Comparison of ENCODE assay signal across 8 cellular contexts in genomic region chr3:51498871-51499790, GRCh38. TPM values are rescaled to one million over a fixed set of nuclear protein-coding genes. Genes with fewer than 3 reads are reported as not detected.
DNase-seq lines count a peak whose midpoint lies in the region; ATAC-seq and TF ChIP-seq lines count a peak whose summit lies in the region.

No MANE protein-coding gene starts in this region.

- H3K36me3 Mint-ChIP-seq in activated naive CD8-positive, alpha-beta T cell treated with anti-CD3 and anti-CD28 coated beads for 36 hours: peaks cover 3% of the 10 kb centered on the region

- H3K79me2 ChIP-seq in osteoblast (ENCODE audit: insufficient read depth, low read length): peaks cover 36% of the 10 kb centered on the region

- H3K4me3 Mint-ChIP-seq in activated naive CD8-positive, alpha-beta T cell treated with anti-CD3 and anti-CD28 coated beads for 36 hours: peak overlapping the region; percentile 96

- H3K4me1 ChIP-seq in osteoblast (ENCODE audit: insufficient read depth, low read length) (peaks cover 8% of the 10 kb centered on the region), thoracic aorta (ENCODE audit: control insufficient read depth in 1 of 2, low read depth in 2 of 2) (peaks cover 3 to 6% of the 10 kb centered on the region in 2 donors)

- peaks cover 10% of the 10 kb centered on the region for H4K20me1 ChIP-seq in osteoblast (ENCODE audit: insufficient read depth, low read length)

- no peaks in the 10 kb centered on the region for H3K9me3 ChIP-seq in osteoblast (ENCODE audit: low read depth, low read length)
- H3K9me3 ChIP-seq in thoracic aorta: no peaks in the 10 kb centered on the region

- H3K4me3 ChIP-seq in osteoblast (ENCODE audit: insufficient read depth, low read length) (peak overlapping the region; percentile 94), thoracic aorta (peak overlapping the region; percentile 95)

- peak overlapping the region; percentile 97 for H3K4me2 ChIP-seq in osteoblast (ENCODE audit: insufficient read depth, low read length)

- no peaks in the 10 kb centered on the region for H3K27me3 ChIP-seq in osteoblast (ENCODE audit: insufficient read depth, low read length)
- H3K27me3 ChIP-seq in thoracic aorta (replicated peaks; ENCODE audit: insufficient read depth): no peaks in the 10 kb centered on the region

- H3K27me3 Mint-ChIP-seq in activated naive CD8-positive, alpha-beta T cell treated with anti-CD3 and anti-CD28 coated beads for 36 hours: peaks cover 4% of the 10 kb centered on the region

- ATAC-seq in HG02588 (IDR thresholded peaks at IDR 0.05; ENCODE audit: unreplicated experiment) (peak; percentile 62), thoracic aorta (ENCODE audit: insufficient number of reproducible peaks, low FRiP score, low read depth) (peak; percentile 79)

- TF ChIP-seq CTCF in osteoblast (IDR thresholded peaks at IDR 0.05; ENCODE audit: extremely low read depth, low read depth, low read length) (no peak), thoracic aorta (IDR thresholded peaks at IDR 0.05) (no peak)

- H3K27ac ChIP-seq in osteoblast (ENCODE audit: low read depth, low read length) (peak overlapping the region; percentile 90), thoracic aorta (peak overlapping the region; percentile 94 to 97)

- H3K9me3 Mint-ChIP-seq in activated naive CD8-positive, alpha-beta T cell treated with anti-CD3 and anti-CD28 coated beads for 36 hours: no peaks in the 10 kb centered on the region

- intact Hi-C loops in head of caudate nucleus (cut with DNase I): loop anchor here (5.0 kb wide), 1 partner anchor 107 kb away; the partner anchor contains the start of gene RBM15B

- H3K36me3 ChIP-seq in osteoblast (ENCODE audit: insufficient read depth, low read length) (peaks cover 6% of the 10 kb centered on the region), thoracic aorta (peaks cover 5% of the 10 kb centered on the region)

- peaks cover 20% of the 10 kb centered on the region for H3K4me1 Mint-ChIP-seq in activated naive CD8-positive, alpha-beta T cell treated with anti-CD3 and anti-CD28 coated beads for 36 hours

- H2AFZ ChIP-seq in osteoblast (ENCODE audit: low read length): peak overlapping the region; percentile 93

- peak overlapping the region; percentile 98 for H3K27ac Mint-ChIP-seq in activated naive CD8-positive, alpha-beta T cell treated with anti-CD3 and anti-CD28 coated beads for 36 hours

- DNase-seq in GM04504 (ENCODE audit: low read depth): peak; percentile 81
- DNase-seq in NCI-H1048 (lab: John Stamatoyannopoulos, UW): peak; percentile 81
- peak; percentile 90 for DNase-seq in SKM-1 (lab: John Stamatoyannopoulos, UW; ENCODE audit: unreplicated experiment)
- DNase-seq in activated naive CD8-positive, alpha-beta T cell treated with anti-CD3 and anti-CD28 coated beads for 36 hours: peak; percentile 89
- DNase-seq in head of caudate nucleus: peak; percentile 72 to 96 (median 88)
- DNase-seq in osteoblast (ENCODE audit: insufficient read length, low spot score, missing footprints): peak; percentile 93
- DNase-seq in thoracic aorta (ENCODE audit: low spot score): peak; percentile 88

RNA-seq across cellular contexts. Expression of gene DCAF1, which starts 0.7 kb away (rescaled TPM):
- total RNA-seq in activated naive CD8-positive, alpha-beta T cell treated with anti-CD3 and anti-CD28 coated beads for 36 hours: 10 to 100 TPM; 40.7 to 42.4 TPM
- total RNA-seq in osteoblast (12.1 and 13.0 TPM in 2 replicates), thoracic aorta (10 to 100 TPM; 12.6 to 28.8 TPM)

RNA-seq across cellular contexts. Expression of gene RAD54L2, which starts 39.4 kb away (rescaled TPM):
- 10 to 100 TPM; 26.4 to 28.0 TPM for total RNA-seq in activated naive CD8-positive, alpha-beta T cell treated with anti-CD3 and anti-CD28 coated beads for 36 hours
- 22.7 and 23.2 TPM in 2 replicates for total RNA-seq in osteoblast
- total RNA-seq in thoracic aorta: 10 to 100 TPM; 41.8 to 42.2 TPM

Comparison
In these comparisons a context has a peak if more than half of its experiments do, and no peak if none do; other contexts are left out.
1. Peak in every context shown above with its lines: DNase-seq, ATAC-seq, H3K4me3 ChIP-seq and H3K27ac ChIP-seq.